Comparison of ENCODE assay signal across 8 cellular contexts in the genomic region with DNA sequence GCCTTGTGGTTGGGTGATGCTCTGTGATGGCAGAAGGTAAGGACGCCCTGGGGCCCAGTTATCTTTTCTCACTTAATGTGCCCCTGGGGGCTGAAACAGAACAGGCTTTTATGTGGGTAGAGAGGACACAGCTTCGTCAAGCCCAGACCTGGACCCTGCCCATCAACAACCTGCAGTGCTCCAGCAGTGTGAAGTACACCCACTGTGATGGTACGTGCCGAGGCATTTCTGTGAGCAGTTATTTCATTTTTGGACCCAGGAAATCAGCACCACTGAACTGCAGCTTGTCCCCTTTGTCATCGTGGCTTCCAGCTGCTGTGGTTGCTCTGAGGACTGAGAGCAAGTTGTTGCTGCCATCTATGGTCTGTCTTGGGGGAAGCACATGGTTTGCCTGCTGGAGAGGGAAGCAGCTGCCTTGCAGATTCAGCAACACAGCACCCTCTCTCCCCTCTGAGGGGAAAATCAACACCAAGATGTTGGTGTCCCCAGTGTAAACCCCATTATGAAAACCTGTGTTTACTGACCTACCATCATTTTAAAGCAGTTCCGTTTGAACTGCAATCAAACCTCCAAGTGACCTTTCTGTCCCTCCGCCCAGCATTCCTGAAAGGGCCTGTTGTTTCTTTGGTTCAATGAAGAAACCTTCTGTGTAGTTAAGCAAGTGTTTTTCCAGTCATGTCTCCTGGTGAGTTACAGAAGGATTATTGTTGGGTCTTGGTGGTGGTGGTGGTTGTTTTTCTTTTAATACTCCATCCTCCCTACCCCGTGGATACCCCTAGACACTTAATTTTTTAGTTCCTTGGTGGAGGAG.
DNase-seq lines count a peak whose midpoint lies in the region; ATAC-seq, FAIRE-seq and TF ChIP-seq lines count a peak whose summit lies in the region.

No MANE protein-coding gene starts in this region.

- H3K4me1 Mint-ChIP-seq in astrocyte (ENCODE audit: low read depth, unreplicated experiment) = peaks cover 39% of the 10 kb centered on the region

- no peaks in the 10 kb centered on the region for H3K27me3 Mint-ChIP-seq in astrocyte (ENCODE audit: low read depth, unreplicated experiment)

- no peak overlapping the region for H3K4me3 Mint-ChIP-seq in astrocyte (ENCODE audit: unreplicated experiment)

- H3K4me2 ChIP-seq in astrocyte (ENCODE audit: low read length) = peak overlapping the region; percentile 45

- no peak for TF ChIP-seq POLR2A in spleen (IDR thresholded peaks at IDR 0.05)

- ATAC-seq in HG02885 (IDR thresholded peaks at IDR 0.05; ENCODE audit: poor library complexity, unreplicated experiment) = peak; percentile 97

- no peak overlapping the region for H3K9ac ChIP-seq in astrocyte (ENCODE audit: low read length)

- no peaks in the 10 kb centered on the region for H3K79me2 ChIP-seq in astrocyte (ENCODE audit: insufficient read depth, low read length)

- no peaks in the 10 kb centered on the region for H4K20me1 ChIP-seq in astrocyte (ENCODE audit: insufficient read depth, low read length)

- 44 to 74% (median 48%) methylated on average over 5 to 8 of the region's 8 CpGs for WGBS in spleen, 5 donors

- peaks cover 3% of the 10 kb centered on the region for H3K36me3 Mint-ChIP-seq in astrocyte (ENCODE audit: low read depth, unreplicated experiment)

- no peak overlapping the region for H2AFZ ChIP-seq in astrocyte (ENCODE audit: low read depth, low read length)

- TF ChIP-seq CTCF in astrocyte (IDR thresholded peaks at IDR 0.05; ENCODE audit: insufficient read depth, low read depth, low read length) (peak; percentile 80), spleen (IDR thresholded peaks at IDR 0.05 in 8 of 11, conservative IDR thresholded peaks at IDR 0.05 in 3 of 11) (peak; percentile 44 to 80 (median 68))

- peak; percentile 2 to 10 (median 2) for DNase-seq in activated CD4-positive, CD25-positive, alpha-beta regulatory T cell (lab: John Stamatoyannopoulos, UW)
- no peak for DNase-seq in activated CD4-positive, CD25-positive, alpha-beta regulatory T cell treated with anti-CD3 and anti-CD28 coated beads, Interleukin-2, amount 50 U/mL, for 72 hours
- DNase-seq in NCI-H1694 treated with DMSO at 0.1 percent for 48 hours (lab: John Stamatoyannopoulos, UW) = peak; percentile 96
- peak in 4 of 5 experiments; percentile 39 to 79 (median 47) for DNase-seq in T-helper 2 cell
- peak; percentile 72 for DNase-seq in astrocyte (ENCODE audit: low read depth)
- DNase-seq in hypothalamus (lab: John Stamatoyannopoulos, UW) = peak in 48 of 51 donors; percentile 12 to 93 (median 72)
- DNase-seq in spleen = peak; percentile 89

- no peaks in the 10 kb centered on the region for H3K36me3 ChIP-seq in astrocyte (ENCODE audit: insufficient read depth, low read length)
- H3K36me3 ChIP-seq in spleen = peaks cover 0 to 58% (median 17%) of the 10 kb centered on the region in 6 donors

- H3K27ac Mint-ChIP-seq in astrocyte (ENCODE audit: unreplicated experiment) = no peak overlapping the region

- H3K9me3 ChIP-seq in astrocyte (ENCODE audit: insufficient read depth, low read depth, low read length) = no peaks in the 10 kb centered on the region
- H3K9me3 ChIP-seq in spleen = no peaks in the 10 kb centered on the region

- peak; percentile 52 for FAIRE-seq in astrocyte (lab: Jason Lieb, UNC)

- H3K9me3 Mint-ChIP-seq in astrocyte (ENCODE audit: unreplicated experiment) = peaks cover 1% of the 10 kb centered on the region

- H3K4me1 ChIP-seq in astrocyte (ENCODE audit: insufficient read depth, low read length) (peaks cover 31% of the 10 kb centered on the region), spleen (peaks cover 7 to 53% (median 40%) of the 10 kb centered on the region in 6 donors)

- no peak overlapping the region for H3K4me3 ChIP-seq in astrocyte (ENCODE audit: insufficient read depth, low read depth, low read length)
- no peak overlapping the region for H3K4me3 ChIP-seq in spleen

- H3K27ac ChIP-seq in astrocyte (ENCODE audit: low read depth, low read length) = no peak overlapping the region
- H3K27ac ChIP-seq in spleen = peak overlapping the region; percentile 10 to 74 (median 58)

- H3K27me3 ChIP-seq in astrocyte (ENCODE audit: insufficient read depth, low read length) = no peaks in the 10 kb centered on the region
- no peaks in the 10 kb centered on the region for H3K27me3 ChIP-seq in spleen (replicated peaks in 1 of 7)

- intact Hi-C loops in spleen (cut with DNase I; ENCODE audit: low total_unique reads) = loop anchor here (2.0 to 5.0 kb wide), 2 partner anchors 165 to 293 kb away; no protein-coding TSS in a partner anchor
